ENCODE assay signal across 20 cellular contexts in the genomic region with DNA sequence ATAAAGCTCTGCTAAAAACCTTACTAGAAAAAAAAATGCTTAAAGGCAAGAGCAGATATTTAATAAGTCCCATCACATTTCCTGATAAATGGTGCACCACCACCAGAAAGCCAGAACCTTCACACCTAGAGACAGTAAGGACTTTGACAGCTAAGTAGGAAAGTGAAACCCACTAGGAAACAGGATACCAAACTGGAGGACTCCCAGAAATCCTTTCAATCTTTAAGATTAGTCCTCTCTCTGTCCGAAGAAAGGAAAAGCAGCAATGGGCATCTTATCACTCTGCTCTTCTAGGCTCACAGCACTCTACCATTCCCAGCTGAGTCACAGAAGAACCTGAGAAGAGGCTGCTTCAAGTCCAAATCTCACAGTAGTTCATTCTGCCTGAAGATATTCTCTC. TPM values are rescaled to one million over a fixed set of nuclear protein-coding genes. Genes with fewer than 3 reads are reported as not detected.
DNase-seq lines count a peak whose midpoint lies in the region; ATAC-seq, FAIRE-seq and TF ChIP-seq lines count a peak whose summit lies in the region.
"Had no signal": no experiment of that assay in that cellular context is flagged by ENCODE, and none has a peak within 500 bp of the region (broad histone marks: within the 10 kb centered on the region; RNA-seq: fewer than 3 reads in every experiment).

No MANE protein-coding gene starts in this region.

- peaks cover 33% of the 10 kb centered on the region for H3K4me1 ChIP-seq in CD4-positive, CD25-positive, alpha-beta regulatory T cell (ENCODE audit: control insufficient read depth, insufficient read depth, low read length, poor library complexity, severe bottlenecking)
- H3K4me1 ChIP-seq in IMR-90 (ENCODE audit: control insufficient read depth, insufficient read depth, low read length) (peaks cover 3% of the 10 kb centered on the region), astrocyte (ENCODE audit: insufficient read depth, low read length) (peaks cover 10% of the 10 kb centered on the region), hepatocyte (ENCODE audit: insufficient read depth) (peaks cover 7% of the 10 kb centered on the region)

- H3K9me3 ChIP-seq in CD4-positive, CD25-positive, alpha-beta regulatory T cell (ENCODE audit: control insufficient read depth in 2 of 2, low read length in 2 of 2), result no peaks in the 10 kb centered on the region
- no peaks in the 10 kb centered on the region for H3K9me3 ChIP-seq in IMR-90 (ENCODE audit: control insufficient read depth, insufficient read depth, low read length)
- no peaks in the 10 kb centered on the region for H3K9me3 ChIP-seq in astrocyte (ENCODE audit: insufficient read depth, low read depth, low read length)
- H3K9me3 ChIP-seq in hepatocyte (ENCODE audit: low read depth), result no peaks in the 10 kb centered on the region

- H3K56ac ChIP-seq in IMR-90 (ENCODE audit: extremely low read depth, insufficient read depth, low read length), result no peak overlapping the region

- no peak for ATAC-seq in CD4-positive, CD25-positive, alpha-beta regulatory T cell (ENCODE audit: low read depth in 2 of 2)
- no peak for ATAC-seq in IMR-90 (ENCODE audit: low read depth)
- ATAC-seq in activated CD8-positive, alpha-beta T cell treated with anti-CD3 and anti-CD28 coated beads for 36 hours, result no peak

- H3K79me1 ChIP-seq in IMR-90 (ENCODE audit: low read depth in 1 of 2, low read length in 2 of 2), result peaks cover 33 to 59% of the 10 kb centered on the region in 2 experiments

- no TSS peak for BruUV-seq in IMR-90 (replicated peaks; lab: Mats Ljungman, UMichigan)

- no peak overlapping the region for H3K23ac ChIP-seq in IMR-90 (ENCODE audit: low read depth, low read length)

- no peak overlapping the region for H3K18ac ChIP-seq in IMR-90 (ENCODE audit: low read depth, low read length)

- no peaks in the 10 kb centered on the region for H3K9me2 ChIP-seq in hepatocyte (replicated peaks; ENCODE audit: insufficient read depth)

- dilution Hi-C loops in IMR-90 (cut with HindIII; ENCODE audit: low sequenced_read_pairs, unreplicated experiment), result no loop called here

- H2BK5ac ChIP-seq in IMR-90 (ENCODE audit: low read depth, low read length, poor library complexity, severe bottlenecking), result no peak overlapping the region

- H3K27me3 ChIP-seq in CD4-positive, CD25-positive, alpha-beta regulatory T cell (ENCODE audit: control insufficient read depth, insufficient read depth, low read length), result no peaks in the 10 kb centered on the region
- H3K27me3 ChIP-seq in IMR-90 (ENCODE audit: control insufficient read depth, insufficient read depth, low read length) (no peaks in the 10 kb centered on the region), astrocyte (ENCODE audit: insufficient read depth, low read length) (no peaks in the 10 kb centered on the region), hepatocyte (no peaks in the 10 kb centered on the region)

- H3K9me3 Mint-ChIP-seq in CD4-positive, CD25-positive, alpha-beta regulatory T cell, result peaks cover 0 to 6% (median 0%) of the 10 kb centered on the region in 7 donors
- peaks cover 2% of the 10 kb centered on the region for H3K9me3 Mint-ChIP-seq in astrocyte (ENCODE audit: unreplicated experiment)
- peaks cover 6% of the 10 kb centered on the region for H3K9me3 Mint-ChIP-seq in activated CD8-positive, alpha-beta T cell treated with anti-CD3 and anti-CD28 coated beads for 36 hours

- no peak overlapping the region for H3K4ac ChIP-seq in IMR-90 (ENCODE audit: low read depth, low read length)

- no peak for TF ChIP-seq POLR2A in IMR-90 (IDR thresholded peaks at IDR 0.05; ENCODE audit: low read depth, low read length)

- CTCF ChIA-PET in IMR-90 (lab: Yijun Ruan, JAX), result interaction anchor here (1.0 to 1.3 kb wide), 2 partner anchors 10 to 14 kb away, joined by 3 to 4 read pairs; no protein-coding TSS in a partner anchor
- CTCF ChIA-PET in activated CD8-positive, alpha-beta T cell treated with anti-CD3 and anti-CD28 coated beads for 36 hours (lab: Charles Lee), result interaction anchor here (0.9 to 2.2 kb wide), 2 partner anchors 10 to 54 kb away, joined by 5 to 14 read pairs; no protein-coding TSS in a partner anchor

- FAIRE-seq in astrocyte (lab: Jason Lieb, UNC), result no peak
- FAIRE-seq: GM18507 had no signal

- no peaks in the 10 kb centered on the region for H3K27me3 Mint-ChIP-seq in CD4-positive, CD25-positive, alpha-beta regulatory T cell
- no peaks in the 10 kb centered on the region for H3K27me3 Mint-ChIP-seq in astrocyte (ENCODE audit: low read depth, unreplicated experiment)
- no peaks in the 10 kb centered on the region for H3K27me3 Mint-ChIP-seq in activated CD8-positive, alpha-beta T cell treated with anti-CD3 and anti-CD28 coated beads for 36 hours
- H3K27me3 Mint-ChIP-seq: CD4-positive, alpha-beta memory T cell had no signal

- H3K4me3 Mint-ChIP-seq in CD4-positive, CD25-positive, alpha-beta regulatory T cell, result peak overlapping the region in 3 of 4 donors; percentile 19 to 38 (median 27)
- H3K4me3 Mint-ChIP-seq in astrocyte (ENCODE audit: unreplicated experiment), result no peak overlapping the region
- H3K4me3 Mint-ChIP-seq in activated CD8-positive, alpha-beta T cell treated with anti-CD3 and anti-CD28 coated beads for 36 hours, result no peak overlapping the region

- DNase-seq in CD4-positive, CD25-positive, alpha-beta regulatory T cell, result no peak
- DNase-seq in IMR-90, result peak; percentile 51
- DNase-seq in astrocyte (ENCODE audit: low read depth), result peak; percentile 29
- DNase-seq in hepatocyte (ENCODE audit: low spot score), result no peak
- DNase-seq in C1 segment of cervical spinal cord (lab: John Stamatoyannopoulos, UW), result no peak
- no peak for DNase-seq in NOMO-1 (lab: John Stamatoyannopoulos, UW; ENCODE audit: unreplicated experiment in 2 of 2)
- DNase-seq in COLO829 (ENCODE audit: low spot score), result no peak
- DNase-seq in activated CD8-positive, alpha-beta T cell treated with anti-CD3 and anti-CD28 coated beads for 36 hours, result no peak
- DNase-seq: activated CD4-positive, CD25-positive, alpha-beta regulatory T cell treated with anti-CD3 and anti-CD28 coated beads, Interleukin-2, amount 50 U/mL, for 72 hours; caudate nucleus; CD4-positive, alpha-beta memory T cell; GOT3; head of caudate nucleus; KBM-7; NCI-H1048; NCI-H774; nucleus accumbens had no signal

- no peak overlapping the region for H3K27ac ChIP-seq in CD4-positive, CD25-positive, alpha-beta regulatory T cell (ENCODE audit: insufficient read depth, low read length, poor library complexity, severe bottlenecking)
- H3K27ac ChIP-seq in IMR-90 (ENCODE audit: insufficient read depth, low read length) (no peak overlapping the region), astrocyte (ENCODE audit: low read depth, low read length) (no peak overlapping the region), hepatocyte (no peak overlapping the region)
- H3K27ac ChIP-seq: SK-N-MC had no signal

- H3K4me1 Mint-ChIP-seq in CD4-positive, CD25-positive, alpha-beta regulatory T cell, result peaks cover 33 to 73% (median 42%) of the 10 kb centered on the region in 4 donors
- peaks cover 10% of the 10 kb centered on the region for H3K4me1 Mint-ChIP-seq in astrocyte (ENCODE audit: low read depth, unreplicated experiment)
- H3K4me1 Mint-ChIP-seq in activated CD8-positive, alpha-beta T cell treated with anti-CD3 and anti-CD28 coated beads for 36 hours (ENCODE audit: low read depth), result peaks cover 49% of the 10 kb centered on the region

- no peak overlapping the region for H2AK5ac ChIP-seq in IMR-90 (ENCODE audit: low read depth, low read length)

- H2BK15ac ChIP-seq in IMR-90 (ENCODE audit: low read depth, low read length), result no peak overlapping the region

- H4K5ac ChIP-seq in IMR-90 (ENCODE audit: low read depth, low read length), result no peak overlapping the region

- POLR2A ChIA-PET in IMR-90 (lab: Charles Lee; ENCODE audit: unreplicated experiment), result interaction anchor here (0.6 kb wide), 1 partner anchor 408 kb away, joined by 8 read pairs; no protein-coding TSS in a partner anchor
- POLR2A ChIA-PET in activated CD8-positive, alpha-beta T cell treated with anti-CD3 and anti-CD28 coated beads for 36 hours (lab: Charles Lee), result no interaction called here

- TF ChIP-seq RAD21 in IMR-90 (IDR thresholded peaks at IDR 0.05; ENCODE audit: low read length), result no peak

- no peak overlapping the region for H3K14ac ChIP-seq in IMR-90 (replicated peaks; ENCODE audit: low read depth, low read length)

- H2BK120ac ChIP-seq in IMR-90 (ENCODE audit: low read depth, low read length), result no peak overlapping the region

- H3K79me2 ChIP-seq in astrocyte (ENCODE audit: insufficient read depth, low read length), result peaks cover 50% of the 10 kb centered on the region
- peaks cover 78% of the 10 kb centered on the region for H3K79me2 ChIP-seq in hepatocyte

- H3K27ac Mint-ChIP-seq in CD4-positive, CD25-positive, alpha-beta regulatory T cell, result no peak overlapping the region
- no peak overlapping the region for H3K27ac Mint-ChIP-seq in astrocyte (ENCODE audit: unreplicated experiment)
- no peak overlapping the region for H3K27ac Mint-ChIP-seq in activated CD8-positive, alpha-beta T cell treated with anti-CD3 and anti-CD28 coated beads for 36 hours
- H3K27ac Mint-ChIP-seq: activated T-helper 2 cell treated with anti-CD3 and anti-CD28 coated beads, Interferon-gamma antibody, Interleukin-2, Interleukin-4, amounts not matched to agents 10 μg/mL and 5 μg/mL and 100 μg/mL, durations not matched to agents 14 hours and 24 hours and 36 hours had no signal

- peaks cover 29% of the 10 kb centered on the region for H3K36me3 Mint-ChIP-seq in CD4-positive, CD25-positive, alpha-beta regulatory T cell
- H3K36me3 Mint-ChIP-seq in astrocyte (ENCODE audit: low read depth, unreplicated experiment), result peaks cover 6% of the 10 kb centered on the region
- H3K36me3 Mint-ChIP-seq in activated CD8-positive, alpha-beta T cell treated with anti-CD3 and anti-CD28 coated beads for 36 hours (ENCODE audit: low read depth), result peaks cover 30% of the 10 kb centered on the region

- 50% methylated on average over 1 of the region's 1 CpG; no CpG with 5 or more reads in 1 of the 2 experiments for WGBS in IMR-90 (ENCODE audit: extremely low coverage in 2 of 2, insufficient read length in 1 of 2), 2 experiments
- 57% methylated on average over 1 of the region's 1 CpG for WGBS in hepatocyte (ENCODE audit: low lambda C conversion rate, missing lambda C conversion rate)

- no peak overlapping the region for H2AK9ac ChIP-seq in IMR-90 (replicated peaks; ENCODE audit: low read depth, low read length, poor library complexity)

- H3K9ac ChIP-seq in IMR-90 (ENCODE audit: low read depth, low read length), result no peak overlapping the region
- no peak overlapping the region for H3K9ac ChIP-seq in astrocyte (ENCODE audit: low read length)

- in situ Hi-C loops in IMR-90 (cut with MboI; ENCODE audit: low sequenced_read_pairs), result no loop called here

- H3K4me2 ChIP-seq in IMR-90 (ENCODE audit: low read depth, low read length) (peak overlapping the region; percentile 4), astrocyte (ENCODE audit: low read length) (no peak overlapping the region), hepatocyte (peak overlapping the region; percentile 30)

- no peak overlapping the region for H4K91ac ChIP-seq in IMR-90 (ENCODE audit: insufficient read depth, low read depth, low read length)

- intact Hi-C loops in IMR-90 (cut with micrococcal nuclease), result no loop called here
- intact Hi-C loops in activated CD8-positive, alpha-beta T cell treated with anti-CD3 and anti-CD28 coated beads for 36 hours (cut with micrococcal nuclease), result no loop called here

- H3K36me3 ChIP-seq in CD4-positive, CD25-positive, alpha-beta regulatory T cell (ENCODE audit: control insufficient read depth, insufficient read depth, low read length), result no peaks in the 10 kb centered on the region
- 0 out of 2 replicates have a peak, but pooled peaks cover 1% of the 10 kb centered on the region for H3K36me3 ChIP-seq in IMR-90 (ENCODE audit: control insufficient read depth, insufficient read depth, low read length)
- no peaks in the 10 kb centered on the region for H3K36me3 ChIP-seq in astrocyte (ENCODE audit: insufficient read depth, low read length)
- no peaks in the 10 kb centered on the region for H3K36me3 ChIP-seq in hepatocyte (replicated peaks; ENCODE audit: insufficient read depth, low read depth)

- H3K9me1 ChIP-seq in IMR-90 (ENCODE audit: insufficient read depth, low read length), result peaks cover 5% of the 10 kb centered on the region; the same call in 1 of the 2 replicates

- H2BK20ac ChIP-seq in IMR-90 (ENCODE audit: low read depth, low read length), result no peak overlapping the region

- TF ChIP-seq CTCF in IMR-90 (conservative IDR thresholded peaks at IDR 0.05; ENCODE audit: low read depth, low read length) (no peak), astrocyte (IDR thresholded peaks at IDR 0.05; ENCODE audit: insufficient read depth, low read depth, low read length) (no peak), hepatocyte (IDR thresholded peaks at IDR 0.05; ENCODE audit: poor library complexity) (no peak)
- TF ChIP-seq CTCF in activated CD8-positive, alpha-beta T cell treated with anti-CD3 and anti-CD28 coated beads for 36 hours (IDR thresholded peaks at IDR 0.05), result no peak

- H4K20me1 ChIP-seq in IMR-90 (ENCODE audit: insufficient read depth, low read length) (peaks cover 3% of the 10 kb centered on the region; the same call in 1 of the 2 replicates), astrocyte (ENCODE audit: insufficient read depth, low read length) (peaks cover 23% of the 10 kb centered on the region), hepatocyte (ENCODE audit: insufficient read depth, poor library complexity, severe bottlenecking) (peaks cover 5% of the 10 kb centered on the region)

- H2AFZ ChIP-seq in IMR-90 (replicated peaks; ENCODE audit: low read length, poor library complexity) (no peak overlapping the region), astrocyte (ENCODE audit: low read depth, low read length) (no peak overlapping the region), hepatocyte (no peak overlapping the region)

- no peak overlapping the region for H4K8ac ChIP-seq in IMR-90 (ENCODE audit: low read depth in 2 of 2, low read length in 2 of 2)

- H3K4me3 ChIP-seq in CD4-positive, CD25-positive, alpha-beta regulatory T cell (ENCODE audit: low read depth, low read length), result no peak overlapping the region
- H3K4me3 ChIP-seq in IMR-90 (ENCODE audit: insufficient read depth, low read depth, low read length) (no peak overlapping the region), astrocyte (ENCODE audit: insufficient read depth, low read depth, low read length) (no peak overlapping the region), hepatocyte (no peak overlapping the region)
- H3K4me3 ChIP-seq: SK-N-MC had no signal

RNA-seq across cellular contexts. Expression of a gene that starts 3.7 kb away (rescaled TPM):
- 67.3 TPM for total RNA-seq in CD4-positive, CD25-positive, alpha-beta regulatory T cell
- polyA plus RNA-seq in CD4-positive, CD25-positive, alpha-beta regulatory T cell, result 10 to 100 TPM; 30.1 to 42.4 (median 35.3) TPM
- total RNA-seq in IMR-90 (2012; rRNA removed), result 19.4 and 25.3 TPM in 2 replicates
- 12.9 and 13.0 TPM in 2 replicates for polyA plus RNA-seq in IMR-90 (2012; rRNA removed)
- polyA plus RNA-seq in IMR-90 (2012; cell fraction: cytosol; rRNA removed), result 8.4 and 14.2 TPM in 2 replicates
- 6.4 and 11.3 TPM in 2 replicates for polyA plus RNA-seq in IMR-90 (2012; cell fraction: nucleus; rRNA removed; ENCODE audit: low replicate concordance)
- total RNA-seq in astrocyte, result 55.2 and 57.7 TPM in 2 replicates
- 36.9 and 49.5 TPM in 2 replicates for total RNA-seq in hepatocyte
- polyA plus RNA-seq in hepatocyte, result 39.2 and 43.8 TPM in 2 replicates
- 10 to 100 TPM; 63.7 to 69.3 TPM for total RNA-seq in activated CD8-positive, alpha-beta T cell treated with anti-CD3 and anti-CD28 coated beads for 36 hours

RNA-seq across cellular contexts. Expression of a gene that starts 30.2 kb away (rescaled TPM):
- 34.8 TPM for total RNA-seq in CD4-positive, CD25-positive, alpha-beta regulatory T cell
- 100 to 1,000 TPM in 2 of 4 donors, 10 to 100 TPM in 2; 91.4 to 108 (median 99.8) TPM for polyA plus RNA-seq in CD4-positive, CD25-positive, alpha-beta regulatory T cell
- total RNA-seq in IMR-90 (2012; rRNA removed), result 3.6 and 4.7 TPM in 2 replicates
- polyA plus RNA-seq in IMR-90 (2012; rRNA removed), result 20.8 and 21.4 TPM in 2 replicates
- 7.5 and 11.1 TPM in 2 replicates for polyA plus RNA-seq in IMR-90 (2012; cell fraction: cytosol; rRNA removed)
- polyA plus RNA-seq in IMR-90 (2012; cell fraction: nucleus; rRNA removed; ENCODE audit: low replicate concordance), result 2.3 and 4.4 TPM in 2 replicates
- total RNA-seq in astrocyte, result 40.0 and 40.3 TPM in 2 replicates
- total RNA-seq in hepatocyte, result 74.0 and 77.9 TPM in 2 replicates
- 86.1 and 105 TPM in 2 replicates for polyA plus RNA-seq in hepatocyte
- 10 to 100 TPM; 21.7 to 22.4 TPM for total RNA-seq in activated CD8-positive, alpha-beta T cell treated with anti-CD3 and anti-CD28 coated beads for 36 hours

RNA-seq across cellular contexts. Expression of a gene that starts 35.5 kb away (rescaled TPM):
- 1,805 TPM for total RNA-seq in CD4-positive, CD25-positive, alpha-beta regulatory T cell
- polyA plus RNA-seq in CD4-positive, CD25-positive, alpha-beta regulatory T cell, result 1,000 to 10,000 TPM; 1,527 to 2,169 (median 1,887) TPM
- 3,967 and 4,184 TPM in 2 replicates for total RNA-seq in IMR-90 (2012; rRNA removed)
- polyA plus RNA-seq in IMR-90 (2012; rRNA removed), result 3,672 and 3,759 TPM in 2 replicates
- polyA plus RNA-seq in IMR-90 (2012; cell fraction: cytosol; rRNA removed), result 1,565 and 6,932 TPM in 2 replicates
- polyA plus RNA-seq in IMR-90 (2012; cell fraction: nucleus; rRNA removed; ENCODE audit: low replicate concordance), result 267 and 2,017 TPM in 2 replicates
- total RNA-seq in astrocyte, result 1,498 and 1,636 TPM in 2 replicates
- 1,900 and 1,936 TPM in 2 replicates for total RNA-seq in hepatocyte
- 673 and 708 TPM in 2 replicates for polyA plus RNA-seq in hepatocyte
- 1,000 to 10,000 TPM; 2,442 to 2,539 TPM for total RNA-seq in activated CD8-positive, alpha-beta T cell treated with anti-CD3 and anti-CD28 coated beads for 36 hours

Comparison
In these comparisons a context has a peak if more than half of its experiments do, and no peak if none do; other contexts are left out.
1. DNase-seq: peak in IMR-90 (single experiment) and astrocyte (single experiment); none in CD4-positive, CD25-positive, alpha-beta regulatory T cell (0 of 3), hepatocyte (single experiment), C1 segment of cervical spinal cord (0 of 14), NOMO-1 (0 of 2), COLO829 (single experiment) and activated CD8-positive, alpha-beta T cell treated with anti-CD3 and anti-CD28 coated beads for 36 hours (single experiment).
2. H3K4me3 Mint-ChIP-seq: peak in CD4-positive, CD25-positive, alpha-beta regulatory T cell (3 of 4); none in astrocyte (single experiment) and activated CD8-positive, alpha-beta T cell treated with anti-CD3 and anti-CD28 coated beads for 36 hours (single experiment).